Comparison of ENCODE assay signal across 29 cellular contexts in genomic region chr6:18178959-18179358, GRCh38. TPM values are rescaled to one million over a fixed set of nuclear protein-coding genes. Genes with fewer than 3 reads are reported as not detected.
"Had no signal": no experiment of that assay in that cellular context is flagged by ENCODE, and none has a peak within 500 bp of the region (broad histone marks: within the 10 kb centered on the region; RNA-seq: fewer than 3 reads in every experiment).

No MANE protein-coding gene starts in this region.

- H3K27ac Mint-ChIP-seq: activated CD4-positive, alpha-beta T cell treated with anti-CD3 and anti-CD28 coated beads, Interleukin-2, amount 10 ng/mL, durations not matched to agents 7 days and 5 days; activated CD8-positive, alpha-beta T cell treated with anti-CD3 and anti-CD28 coated beads for 36 hours; activated T-helper 17 cell treated with anti-CD3 and anti-CD28 coated beads, Interleukin-2, amount 50 U/mL, for 72 hours; stimulated activated naive B cell treated with anti-CD40 and anti-IgM and Interleukin-4, amounts not matched to agents 10 μg/mL and 1 μg/mL and 100 μg/mL, for 72 hours; T-helper 17 cell had no signal

- H3K4me1 Mint-ChIP-seq: activated T-helper 17 cell treated with anti-CD3 and anti-CD28 coated beads, Interleukin-2, amount 50 U/mL, for 72 hours had no signal

- H3K27me3 ChIP-seq: brain microvascular endothelial cell, esophagus muscularis mucosa, heart right ventricle, stomach, tibial artery had no signal

- H3K79me2 ChIP-seq: parathyroid adenoma had no signal

- H3K9me3 ChIP-seq: esophagus muscularis mucosa, left ventricle myocardium inferior, psoas muscle, stomach, tibial artery had no signal

- H3K27me3 Mint-ChIP-seq: activated CD4-positive, alpha-beta T cell treated with anti-CD3 and anti-CD28 coated beads, Interleukin-2, amount 10 ng/mL, durations not matched to agents 7 days and 5 days; activated CD8-positive, alpha-beta T cell treated with anti-CD3 and anti-CD28 coated beads for 36 hours; activated T-helper 17 cell treated with anti-CD3 and anti-CD28 coated beads, Interleukin-2, amount 50 U/mL, for 72 hours; stimulated activated naive B cell treated with anti-CD40 and anti-IgM and Interleukin-4, amounts not matched to agents 10 μg/mL and 1 μg/mL and 100 μg/mL, for 72 hours; T-helper 17 cell had no signal

- H3K9me3 Mint-ChIP-seq: activated CD8-positive, alpha-beta T cell treated with anti-CD3 and anti-CD28 coated beads for 36 hours; activated T-cell treated with anti-CD3 and anti-CD28 coated beads, Interleukin-2, amount 50 U/mL, for 4 hours; activated T-helper 17 cell treated with anti-CD3 and anti-CD28 coated beads, Interleukin-2, amount 50 U/mL, for 72 hours had no signal

- ATAC-seq: activated CD8-positive, alpha-beta T cell treated with anti-CD3 and anti-CD28 coated beads for 36 hours; activated T-cell treated with anti-CD3 and anti-CD28 coated beads, Interleukin-2, amount 50 U/mL, for 4 hours; activated T-helper 17 cell treated with anti-CD3 and anti-CD28 coated beads, Interleukin-2, amount 50 U/mL, for 72 hours; psoas muscle; stimulated activated naive B cell treated with anti-CD40 and anti-IgM and Interleukin-4, amounts not matched to agents 10 μg/mL and 1 μg/mL and 100 μg/mL, for 72 hours; T-helper 17 cell had no signal

- H2AFZ ChIP-seq: parathyroid adenoma had no signal

- FAIRE-seq: astrocyte had no signal

- H3K4me3 Mint-ChIP-seq: activated CD4-positive, alpha-beta T cell treated with anti-CD3 and anti-CD28 coated beads, Interleukin-2, amount 10 ng/mL, durations not matched to agents 7 days and 5 days; activated CD8-positive, alpha-beta T cell treated with anti-CD3 and anti-CD28 coated beads for 36 hours; activated T-cell treated with anti-CD3 and anti-CD28 coated beads, Interleukin-2, amount 50 U/mL, for 4 hours; activated T-helper 17 cell treated with anti-CD3 and anti-CD28 coated beads, Interleukin-2, amount 50 U/mL, for 72 hours; stimulated activated naive B cell treated with anti-CD40 and anti-IgM and Interleukin-4, amounts not matched to agents 10 μg/mL and 1 μg/mL and 100 μg/mL, for 72 hours; T-helper 17 cell had no signal

- H3K4me3 ChIP-seq: esophagus muscularis mucosa, heart right ventricle, left ventricle myocardium inferior, lung, mucosa of descending colon, psoas muscle, stomach, tibial artery had no signal

- H3K4me1 ChIP-seq: esophagus muscularis mucosa, left ventricle myocardium inferior, parathyroid adenoma, psoas muscle, stomach had no signal

- H3K27ac ChIP-seq: brain microvascular endothelial cell, esophagus muscularis mucosa, left ventricle myocardium inferior, parathyroid adenoma, psoas muscle, tibial artery, WERI-Rb-1 had no signal

- H3K9ac ChIP-seq: parathyroid adenoma had no signal

- DNase-seq: activated CD4-positive, alpha-beta T cell treated with anti-CD3 and anti-CD28 coated beads, Interleukin-2, amount 10 ng/mL, durations not matched to agents 7 days and 5 days; activated CD4-positive, CD25-positive, alpha-beta regulatory T cell treated with anti-CD3 and anti-CD28 coated beads, Interleukin-2, amount 50 U/mL, for 72 hours; activated CD8-positive, alpha-beta T cell treated with anti-CD3 and anti-CD28 coated beads for 36 hours; activated gamma-delta T cell treated with Interleukin-2 at 50 U/mL for 16 hours; activated naive CD4-positive, alpha-beta T cell treated with anti-CD3 and anti-CD28 coated beads, Interleukin-2, amount 50 U/mL, for 16 hours; activated T-cell treated with anti-CD3 and anti-CD28 coated beads, Interleukin-2, amount 50 U/mL, for 4 hours; amniotic stem cell; brain microvascular endothelial cell; dermis blood vessel endothelial cell; effector CD4-positive, alpha-beta T cell; foreskin melanocyte; heart right ventricle; left ventricle myocardium inferior; mucosa of descending colon; nucleus accumbens; psoas muscle; stimulated activated CD4-positive, alpha-beta T cell treated with anti-CD3 and anti-CD28 coated beads, Interleukin-15, amount 100 ng/mL, for 24 hours; stimulated activated CD4-positive, alpha-beta T cell treated with anti-CD3 and anti-CD28 coated beads, Interleukin-2, amount 100 ng/mL, for 24 hours; stimulated activated naive B cell treated with anti-CD40 and anti-IgM and Interleukin-4, amounts not matched to agents 10 μg/mL and 1 μg/mL and 100 μg/mL, for 72 hours; stomach; T-helper 17 cell; T1000; tibial artery; WERI-Rb-1 had no signal

RNA-seq across cellular contexts. Expression of gene NHLRC1, which starts 56.5 kb away (rescaled TPM):
- total RNA-seq: activated T-helper 17 cell treated with anti-CD3 and anti-CD28 coated beads, Interleukin-2, amount 50 U/mL, for 72 hours; astrocyte had no signal
